11 cellular contexts compared by ENCODE assay signal in genomic region chr3:119343719-119344118, GRCh38. TPM values are rescaled to one million over a fixed set of nuclear protein-coding genes. Genes with fewer than 3 reads are reported as not detected.
DNase-seq lines count a peak whose midpoint lies in the region; ATAC-seq and TF ChIP-seq lines count a peak whose summit lies in the region.
"Had no signal": no experiment of that assay in that cellular context is flagged by ENCODE, and none has a peak within 500 bp of the region (broad histone marks: within the 10 kb centered on the region; RNA-seq: fewer than 3 reads in every experiment).

No MANE protein-coding gene starts in this region.

- peak overlapping the region; percentile 23 for H2AK9ac ChIP-seq in IMR-90 (replicated peaks; ENCODE audit: low read depth, low read length, poor library complexity)

- no peak for TF ChIP-seq RAD21 in IMR-90 (IDR thresholded peaks at IDR 0.05; ENCODE audit: low read length)

- peaks cover 13% of the 10 kb centered on the region for H3K4me1 Mint-ChIP-seq in type B pancreatic cell (ENCODE audit: unreplicated experiment)

- no peak overlapping the region for H4K8ac ChIP-seq in IMR-90 (ENCODE audit: low read depth in 2 of 2, low read length in 2 of 2)

- dilution Hi-C loops in IMR-90 (cut with HindIII; ENCODE audit: low sequenced_read_pairs, unreplicated experiment), result no loop called here

- no peak overlapping the region for H3K4me3 ChIP-seq in left ventricle myocardium inferior
- H3K4me3 ChIP-seq in right cardiac atrium (ENCODE audit: low read length), result no peak overlapping the region
- H3K4me3 ChIP-seq in IMR-90 (ENCODE audit: insufficient read depth, low read depth, low read length), result no peak overlapping the region
- H3K4me3 ChIP-seq: adrenal gland had no signal

- no peak overlapping the region for H2BK15ac ChIP-seq in IMR-90 (ENCODE audit: low read depth, low read length)

- TF ChIP-seq POLR2A in IMR-90 (IDR thresholded peaks at IDR 0.05; ENCODE audit: low read depth, low read length), result no peak

- intact Hi-C loops in left ventricle myocardium inferior (cut with micrococcal nuclease), result no loop called here
- intact Hi-C loops in right cardiac atrium (cut with DNase I), result loop anchor here in 1 of 4 donors (10.0 kb wide), 1 partner anchor 49 kb away; the partner anchor contains the start of gene ARHGAP31
- intact Hi-C loops in IMR-90 (cut with micrococcal nuclease), result no loop called here

- no peak overlapping the region for H3K18ac ChIP-seq in IMR-90 (ENCODE audit: low read depth, low read length)

- WGBS in right cardiac atrium, result 71% methylated on average over 5 of the region's 5 CpGs
- WGBS in IMR-90 (ENCODE audit: extremely low coverage in 2 of 2, insufficient read length in 1 of 2), 2 experiments, result no CpG with 5 or more reads among the region's 5 CpGs

- H3K23ac ChIP-seq in IMR-90 (ENCODE audit: low read depth, low read length), result no peak overlapping the region

- no peak for ATAC-seq in right cardiac atrium
- ATAC-seq in HG02610 (IDR thresholded peaks at IDR 0.05; ENCODE audit: unreplicated experiment), result peak; percentile 66
- no peak for ATAC-seq in IMR-90 (ENCODE audit: low read depth)

- H2BK20ac ChIP-seq in IMR-90 (ENCODE audit: low read depth, low read length), result no peak overlapping the region

- POLR2A ChIA-PET in IMR-90 (lab: Charles Lee; ENCODE audit: unreplicated experiment), result no interaction called here

- no peak overlapping the region for H4K91ac ChIP-seq in IMR-90 (ENCODE audit: insufficient read depth, low read depth, low read length)

- no peak overlapping the region for H3K9ac ChIP-seq in IMR-90 (ENCODE audit: low read depth, low read length)

- peaks cover 14% of the 10 kb centered on the region for H3K9me1 ChIP-seq in IMR-90 (ENCODE audit: insufficient read depth, low read length)

- no TSS peak for BruUV-seq in IMR-90 (replicated peaks; lab: Mats Ljungman, UMichigan)

- no peak for TF ChIP-seq CTCF in left ventricle myocardium inferior (IDR thresholded peaks at IDR 0.05; ENCODE audit: borderline replicate concordance)
- TF ChIP-seq CTCF in IMR-90 (conservative IDR thresholded peaks at IDR 0.05; ENCODE audit: low read depth, low read length), result no peak
- no peak for TF ChIP-seq CTCF in type B pancreatic cell (conservative IDR thresholded peaks at IDR 0.05)

- in situ Hi-C loops in IMR-90 (cut with MboI; ENCODE audit: low sequenced_read_pairs), result no loop called here

- H3K36me3 Mint-ChIP-seq in type B pancreatic cell, result no peaks in the 10 kb centered on the region

- H4K5ac ChIP-seq in IMR-90 (ENCODE audit: low read depth, low read length), result no peak overlapping the region

- no peaks in the 10 kb centered on the region for H3K27me3 Mint-ChIP-seq in type B pancreatic cell

- H3K14ac ChIP-seq in IMR-90 (replicated peaks; ENCODE audit: low read depth, low read length), result no peak overlapping the region

- H3K4me1 ChIP-seq in left ventricle myocardium inferior, result peaks cover 93% of the 10 kb centered on the region
- H3K4me1 ChIP-seq in right cardiac atrium (ENCODE audit: control insufficient read depth, insufficient read depth, low read length), result peaks cover 10% of the 10 kb centered on the region
- H3K4me1 ChIP-seq in IMR-90 (ENCODE audit: control insufficient read depth, insufficient read depth, low read length), result peaks cover 16% of the 10 kb centered on the region
- H3K4me1 ChIP-seq: adrenal gland had no signal

- H3K36me3 ChIP-seq in left ventricle myocardium inferior (no peaks in the 10 kb centered on the region), IMR-90 (ENCODE audit: control insufficient read depth, insufficient read depth, low read length) (no peaks in the 10 kb centered on the region)
- H3K36me3 ChIP-seq: adrenal gland had no signal

- no peak overlapping the region for H2BK120ac ChIP-seq in IMR-90 (ENCODE audit: low read depth, low read length)

- H3K27me3 ChIP-seq in left ventricle myocardium inferior (ENCODE audit: low read depth), result no peaks in the 10 kb centered on the region
- no peaks in the 10 kb centered on the region for H3K27me3 ChIP-seq in right cardiac atrium (ENCODE audit: control insufficient read depth, insufficient read depth)
- H3K27me3 ChIP-seq in IMR-90 (ENCODE audit: control insufficient read depth, insufficient read depth, low read length), result no peaks in the 10 kb centered on the region

- CTCF ChIA-PET in IMR-90 (lab: Yijun Ruan, JAX), result interaction anchor here (0.7 kb wide), 1 partner anchor 169 kb away, joined by 3 read pairs; no protein-coding TSS in a partner anchor

- H3K56ac ChIP-seq in IMR-90 (ENCODE audit: extremely low read depth, insufficient read depth, low read length), result no peak overlapping the region

- peaks cover 3% of the 10 kb centered on the region; the same call in 1 of the 2 replicates for H4K20me1 ChIP-seq in IMR-90 (ENCODE audit: insufficient read depth, low read length)

- no peaks in the 10 kb centered on the region for H3K9me3 Mint-ChIP-seq in type B pancreatic cell

- H3K79me1 ChIP-seq in IMR-90 (ENCODE audit: low read depth in 1 of 2, low read length in 2 of 2), result peaks cover 21 to 37% of the 10 kb centered on the region in 2 experiments

- no peak overlapping the region for H3K4me2 ChIP-seq in IMR-90 (ENCODE audit: low read depth, low read length)

- no peak overlapping the region for H2AK5ac ChIP-seq in IMR-90 (ENCODE audit: low read depth, low read length)

- no peak for DNase-seq in left ventricle myocardium inferior
- DNase-seq in right cardiac atrium, result no peak
- DNase-seq in IMR-90, result no peak
- no peak for DNase-seq in type B pancreatic cell (ENCODE audit: extremely low spot score, unreplicated experiment)
- no peak for DNase-seq in DMS 273 treated with DMSO at 0.1 percent for 48 hours (lab: John Stamatoyannopoulos, UW)
- DNase-seq in hepatic stellate cell (ENCODE audit: low spot score), result no peak
- DNase-seq in NCI-H2196 treated with DMSO at 0.1 percent for 48 hours (lab: John Stamatoyannopoulos, UW; ENCODE audit: unreplicated experiment), result no peak
- DNase-seq: activated CD4-positive, alpha-beta T cell treated with anti-CD3 and anti-CD28 coated beads for 1 hour; adrenal gland; retina had no signal

- H3K9me3 ChIP-seq in left ventricle myocardium inferior (replicated peaks) (no peaks in the 10 kb centered on the region), right cardiac atrium (ENCODE audit: control insufficient read depth, low read length) (no peaks in the 10 kb centered on the region), IMR-90 (ENCODE audit: control insufficient read depth, insufficient read depth, low read length) (no peaks in the 10 kb centered on the region)
- H3K9me3 ChIP-seq: adrenal gland had no signal

- H2AFZ ChIP-seq in IMR-90 (replicated peaks; ENCODE audit: low read length, poor library complexity), result no peak overlapping the region

- H3K27ac ChIP-seq in left ventricle myocardium inferior (replicated peaks), result peak overlapping the region; percentile 10
- H3K27ac ChIP-seq in right cardiac atrium (ENCODE audit: low read length), result no peak overlapping the region
- no peak overlapping the region for H3K27ac ChIP-seq in IMR-90 (ENCODE audit: insufficient read depth, low read length)
- H3K27ac ChIP-seq: adrenal gland had no signal

- H3K4ac ChIP-seq in IMR-90 (ENCODE audit: low read depth, low read length), result no peak overlapping the region

- H3K27ac Mint-ChIP-seq in type B pancreatic cell, result peak overlapping the region; percentile 77

- no peak overlapping the region for H3K4me3 Mint-ChIP-seq in type B pancreatic cell

- H2BK5ac ChIP-seq in IMR-90 (ENCODE audit: low read depth, low read length, poor library complexity, severe bottlenecking), result no peak overlapping the region

TF ChIP-seq in IMR-90, 13 proteins besides CTCF, POLR2A, EP300 and RAD21:
- no peak for TF ChIP-seq RFX5 (IDR thresholded peaks at IDR 0.05; ENCODE audit: low read depth, low read length)
- no peak for TF ChIP-seq CEBPB (IDR thresholded peaks at IDR 0.05; ENCODE audit: low read depth, low read length)
- no peak for TF ChIP-seq RCOR1 (IDR thresholded peaks at IDR 0.05; ENCODE audit: insufficient replicate concordance, low read length)
- TF ChIP-seq USF2 (IDR thresholded peaks at IDR 0.05; ENCODE audit: low read depth, low read length), result no peak
- no peak for TF ChIP-seq MXI1 (IDR thresholded peaks at IDR 0.05; ENCODE audit: borderline replicate concordance, low read depth, low read length)
- TF ChIP-seq MAFK (IDR thresholded peaks at IDR 0.05; ENCODE audit: low read depth, low read length), result no peak
- TF ChIP-seq ELK1 (IDR thresholded peaks at IDR 0.05; ENCODE audit: borderline replicate concordance, low read depth, low read length), result no peak

RNA-seq across cellular contexts. Expression of gene ARHGAP31, which starts 49.5 kb away (rescaled TPM):
- total RNA-seq in left ventricle myocardium inferior (38.0 TPM), right cardiac atrium (10 to 100 TPM; 41.3 to 52.3 (median 48.5) TPM), IMR-90 (2012; rRNA removed) (6.6 and 7.5 TPM in 2 replicates), type B pancreatic cell (ENCODE audit: low replicate concordance) (4.1 and 17.3 TPM in 2 replicates)
- polyA plus RNA-seq in right cardiac atrium (14.6 TPM), IMR-90 (2012; rRNA removed) (7.7 and 8.3 TPM in 2 replicates)
- 2.2 and 2.4 TPM in 2 replicates for polyA plus RNA-seq in IMR-90 (2012; cell fraction: cytosol; rRNA removed)
- polyA plus RNA-seq in IMR-90 (2012; cell fraction: nucleus; rRNA removed; ENCODE audit: low replicate concordance), result 2.2 and 3.0 TPM in 2 replicates
